In genomic region chr11:720642-721346, GRCh38 we compare ENCODE assay signal across 8 cellular contexts. TPM values are rescaled to one million over a fixed set of nuclear protein-coding genes. Genes with fewer than 3 reads are reported as not detected.
DNase-seq lines count a peak whose midpoint lies in the region; ATAC-seq and TF ChIP-seq lines count a peak whose summit lies in the region.

No MANE protein-coding gene starts in this region.

- peak overlapping the region; percentile 37 for H3K4me3 ChIP-seq in effector memory CD4-positive, alpha-beta T cell (ENCODE audit: insufficient read depth, low read depth, low read length, poor library complexity, severe bottlenecking)
- H3K4me3 ChIP-seq in ascending aorta, result peak overlapping the region in 1 of 2 donors; percentile 24

- DNase-seq in NCI-H510A treated with DMSO at 0.1 percent for 48 hours (lab: John Stamatoyannopoulos, UW) (peak; percentile 13), NCI-H510A (lab: John Stamatoyannopoulos, UW) (no peak), CD1c-positive myeloid dendritic cell (ENCODE audit: extremely low spot score) (no peak), ascending aorta (ENCODE audit: low spot score in 2 of 2) (no peak)
- peak; percentile 17 to 58 (median 37) for DNase-seq in effector memory CD4-positive, alpha-beta T cell
- DNase-seq in stimulated activated CD4-positive, alpha-beta T cell treated with anti-CD3 and anti-CD28 coated beads, Interleukin-4, amount 100 ng/mL, for 4 hours, result peak; percentile 19 to 29

- intact Hi-C loops in ascending aorta (cut with DNase I), result no loop called here

- H3K36me3 ChIP-seq in effector memory CD4-positive, alpha-beta T cell (ENCODE audit: control insufficient read depth, insufficient read depth, low read length), result no peaks in the 10 kb centered on the region
- peaks cover 3 to 10% of the 10 kb centered on the region in 2 donors for H3K36me3 ChIP-seq in ascending aorta

- no peaks in the 10 kb centered on the region for H3K9me3 ChIP-seq in effector memory CD4-positive, alpha-beta T cell (ENCODE audit: control insufficient read depth, low read length)
- no peaks in the 10 kb centered on the region for H3K9me3 ChIP-seq in ascending aorta

- no peak for TF ChIP-seq CTCF in ascending aorta (IDR thresholded peaks at IDR 0.05)

- ATAC-seq in SK-N-SH treated with all-trans-retinoic acid at 6 μM for 48 hours, result peak; percentile 25
- ATAC-seq in GM21786 (IDR thresholded peaks at IDR 0.05; ENCODE audit: unreplicated experiment), result no peak

- no peak overlapping the region for H3K27ac ChIP-seq in effector memory CD4-positive, alpha-beta T cell (ENCODE audit: insufficient read depth, low read length, poor library complexity, severe bottlenecking)
- no peak overlapping the region for H3K27ac ChIP-seq in ascending aorta

- H3K27me3 ChIP-seq in effector memory CD4-positive, alpha-beta T cell (replicated peaks; ENCODE audit: control insufficient read depth, insufficient read depth, low read length, poor library complexity, severe bottlenecking), result peaks cover 10% of the 10 kb centered on the region
- no peaks in the 10 kb centered on the region for H3K27me3 ChIP-seq in ascending aorta

- peaks cover 26% of the 10 kb centered on the region for H3K4me1 ChIP-seq in effector memory CD4-positive, alpha-beta T cell (ENCODE audit: control insufficient read depth, insufficient read depth, low read length, poor library complexity, severe bottlenecking)
- peaks cover 0 to 2% of the 10 kb centered on the region in 2 donors for H3K4me1 ChIP-seq in ascending aorta

TF ChIP-seq in SK-N-SH treated with all-trans-retinoic acid at 6 μM for 48 hours, 23 proteins besides CTCF, POLR2A, EP300 and RAD21:
- TF ChIP-seq ZC3H10 (CRISPR knock-in tag; IDR thresholded peaks at IDR 0.05), result no peak
- TF ChIP-seq TSHZ2 (CRISPR knock-in tag; IDR thresholded peaks at IDR 0.05), result no peak
- TF ChIP-seq TCF4 (CRISPR knock-in tag; IDR thresholded peaks at IDR 0.05; ENCODE audit: borderline replicate concordance), result no peak
- TF ChIP-seq RARB (CRISPR knock-in tag; IDR thresholded peaks at IDR 0.05), result no peak
- no peak for TF ChIP-seq ESRRG (CRISPR knock-in tag; IDR thresholded peaks at IDR 0.05)
- TF ChIP-seq ISL1 (CRISPR knock-in tag; IDR thresholded peaks at IDR 0.05), result no peak
- TF ChIP-seq CSDC2 (CRISPR knock-in tag; IDR thresholded peaks at IDR 0.05), result no peak
- no peak for TF ChIP-seq OSR1 (CRISPR knock-in tag; IDR thresholded peaks at IDR 0.05)
- TF ChIP-seq BACH2 (CRISPR knock-in tag; IDR thresholded peaks at IDR 0.05; ENCODE audit: borderline replicate concordance), result no peak
- TF ChIP-seq ZNF8 (CRISPR knock-in tag; IDR thresholded peaks at IDR 0.05), result no peak
- TF ChIP-seq TOX (CRISPR knock-in tag; IDR thresholded peaks at IDR 0.05; ENCODE audit: borderline replicate concordance), result no peak
- TF ChIP-seq ZFP3 (CRISPR knock-in tag; IDR thresholded peaks at IDR 0.05), result no peak
- TF ChIP-seq, protein P1, sequence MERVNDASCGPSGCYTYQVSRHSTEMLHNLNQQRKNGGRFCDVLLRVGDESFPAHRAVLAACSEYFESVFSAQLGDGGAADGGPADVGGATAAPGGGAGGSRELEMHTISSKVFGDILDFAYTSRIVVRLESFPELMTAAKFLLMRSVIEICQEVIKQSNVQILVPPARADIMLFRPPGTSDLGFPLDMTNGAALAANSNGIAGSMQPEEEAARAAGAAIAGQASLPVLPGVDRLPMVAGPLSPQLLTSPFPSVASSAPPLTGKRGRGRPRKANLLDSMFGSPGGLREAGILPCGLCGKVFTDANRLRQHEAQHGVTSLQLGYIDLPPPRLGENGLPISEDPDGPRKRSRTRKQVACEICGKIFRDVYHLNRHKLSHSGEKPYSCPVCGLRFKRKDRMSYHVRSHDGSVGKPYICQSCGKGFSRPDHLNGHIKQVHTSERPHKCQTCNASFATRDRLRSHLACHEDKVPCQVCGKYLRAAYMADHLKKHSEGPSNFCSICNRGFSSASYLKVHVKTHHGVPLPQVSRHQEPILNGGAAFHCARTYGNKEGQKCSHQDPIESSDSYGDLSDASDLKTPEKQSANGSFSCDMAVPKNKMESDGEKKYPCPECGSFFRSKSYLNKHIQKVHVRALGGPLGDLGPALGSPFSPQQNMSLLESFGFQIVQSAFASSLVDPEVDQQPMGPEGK (CRISPR knock-in tag; IDR thresholded peaks at IDR 0.05; ENCODE audit: borderline replicate concordance), result no peak
- TF ChIP-seq PPARA (CRISPR knock-in tag; IDR thresholded peaks at IDR 0.05; ENCODE audit: borderline replicate concordance), result no peak
- TF ChIP-seq CSRNP3 (CRISPR knock-in tag; IDR thresholded peaks at IDR 0.05), result no peak
- TF ChIP-seq CREB5 (CRISPR knock-in tag; IDR thresholded peaks at IDR 0.05; ENCODE audit: low read depth), result no peak
- TF ChIP-seq, protein P2, sequence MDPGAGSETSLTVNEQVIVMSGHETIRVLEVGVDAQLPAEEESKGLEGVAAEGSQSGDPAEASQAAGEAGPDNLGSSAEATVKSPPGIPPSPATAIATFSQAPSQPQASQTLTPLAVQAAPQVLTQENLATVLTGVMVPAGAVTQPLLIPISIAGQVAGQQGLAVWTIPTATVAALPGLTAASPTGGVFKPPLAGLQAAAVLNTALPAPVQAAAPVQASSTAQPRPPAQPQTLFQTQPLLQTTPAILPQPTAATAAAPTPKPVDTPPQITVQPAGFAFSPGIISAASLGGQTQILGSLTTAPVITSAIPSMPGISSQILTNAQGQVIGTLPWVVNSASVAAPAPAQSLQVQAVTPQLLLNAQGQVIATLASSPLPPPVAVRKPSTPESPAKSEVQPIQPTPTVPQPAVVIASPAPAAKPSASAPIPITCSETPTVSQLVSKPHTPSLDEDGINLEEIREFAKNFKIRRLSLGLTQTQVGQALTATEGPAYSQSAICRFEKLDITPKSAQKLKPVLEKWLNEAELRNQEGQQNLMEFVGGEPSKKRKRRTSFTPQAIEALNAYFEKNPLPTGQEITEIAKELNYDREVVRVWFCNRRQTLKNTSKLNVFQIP (CRISPR knock-in tag; IDR thresholded peaks at IDR 0.05; ENCODE audit: borderline replicate concordance, low read depth), result no peak
- no peak for TF ChIP-seq ARNTL (CRISPR knock-in tag; IDR thresholded peaks at IDR 0.05; ENCODE audit: borderline replicate concordance, low read depth)
- TF ChIP-seq ZFP30 (CRISPR knock-in tag; IDR thresholded peaks at IDR 0.05), result no peak
- TF ChIP-seq SNAI2 (CRISPR knock-in tag; IDR thresholded peaks at IDR 0.05), result no peak
TF ChIP-seq in SK-N-SH treated with all-trans-retinoic acid at 6 μM for 48 hours: peak in this region for 0.

RNA-seq across cellular contexts. Expression of gene EPS8L2, which starts 14.8 kb away (rescaled TPM):
- total RNA-seq in ascending aorta, result 76.7 TPM

RNA-seq across cellular contexts. Expression of gene TMEM80, which starts 25.2 kb away (rescaled TPM):
- total RNA-seq in ascending aorta, result 1.3 TPM

RNA-seq across cellular contexts. Expression of gene DEAF1, which starts 25.8 kb away (rescaled TPM):
- total RNA-seq in ascending aorta, result 60.5 TPM

RNA-seq across cellular contexts. Expression of gene TALDO1, which starts 26.5 kb away (rescaled TPM):
- 245 TPM for total RNA-seq in ascending aorta

RNA-seq across cellular contexts. Expression of gene GATD1, which starts 56.5 kb away (rescaled TPM):
- total RNA-seq in ascending aorta, result 12.2 TPM

Comparison
In these comparisons a context has a peak if more than half of its experiments do, and no peak if none do; other contexts are left out.
1. DNase-seq: peak in NCI-H510A treated with DMSO at 0.1 percent for 48 hours (single experiment), effector memory CD4-positive, alpha-beta T cell (3 of 3) and stimulated activated CD4-positive, alpha-beta T cell treated with anti-CD3 and anti-CD28 coated beads, Interleukin-4, amount 100 ng/mL, for 4 hours (2 of 2); none in NCI-H510A (single experiment), CD1c-positive myeloid dendritic cell (single experiment) and ascending aorta (0 of 2).